ENCODE assay signal across 15 cellular contexts in genomic region chr6:9401936-9402335, GRCh38.
"Had no signal": no experiment of that assay in that cellular context is flagged by ENCODE, and none has a peak within 500 bp of the region (broad histone marks: within the 10 kb centered on the region; RNA-seq: fewer than 3 reads in every experiment).

No MANE protein-coding gene starts in this region.

- H3K27me3 ChIP-seq: body of pancreas, thyroid gland had no signal

- ATAC-seq: activated naive CD4-positive, alpha-beta T cell treated with anti-CD3 and anti-CD28 coated beads, Interleukin-2, amount 50 U/mL, for 72 hours; body of pancreas; heart right ventricle; left ventricle myocardium superior had no signal

- H3K4me3 ChIP-seq: body of pancreas, heart right ventricle, thyroid gland had no signal

- H3K4me1 ChIP-seq: thyroid gland had no signal

- H3K27ac ChIP-seq: body of pancreas, heart right ventricle, thyroid gland, VCaP had no signal

- DNase-seq: activated CD4-positive, alpha-beta T cell treated with anti-CD3 and anti-CD28 coated beads, Interleukin-2, amount 50 U/mL, for 4 hours; activated gamma-delta T cell treated with Interleukin-2 at 50 U/mL for 16 hours; activated T-cell treated with anti-CD3 and anti-CD28 coated beads for 4 hours; body of pancreas; caudate nucleus; heart right ventricle; immature natural killer cell; left ventricle myocardium superior; stimulated activated CD4-positive, alpha-beta T cell treated with anti-CD3 and anti-CD28 coated beads, Interleukin-12 subunit alpha, Interleukin-12 subunit beta, amount 100 ng/mL, for 4 hours; stimulated activated CD4-positive, alpha-beta T cell treated with anti-CD3 and anti-CD28 coated beads, Interleukin-1b, Interleukin-23, amount 100 ng/mL, for 48 hours; stimulated activated CD8-positive, alpha-beta memory T cell treated with anti-CD3 and anti-CD28 coated beads, Interleukin-4, amount 100 ng/mL, for 48 hours; stimulated activated naive CD4-positive, alpha-beta T cell treated with Interleukin-2 at 50 U/mL for 16 hours; thyroid gland had no signal

- H3K36me3 ChIP-seq: heart right ventricle, thyroid gland had no signal

- H3K9me3 ChIP-seq: body of pancreas, heart right ventricle, thyroid gland had no signal
